ENCODE assay signal across 9 cellular contexts in genomic region chr20:50645253-50646068, GRCh38. TPM values are rescaled to one million over a fixed set of nuclear protein-coding genes. Genes with fewer than 3 reads are reported as not detected.
DNase-seq lines count a peak whose midpoint lies in the region; FAIRE-seq and TF ChIP-seq lines count a peak whose summit lies in the region.
"Had no signal": no experiment of that assay in that cellular context is flagged by ENCODE, and none has a peak within 500 bp of the region (broad histone marks: within the 10 kb centered on the region; RNA-seq: fewer than 3 reads in every experiment).

No MANE protein-coding gene starts in this region.

- no peaks in the 10 kb centered on the region for H4K20me1 ChIP-seq in H1 (replicated peaks in 1 of 2; ENCODE audit: control insufficient read depth in 1 of 2, insufficient read depth in 2 of 2, low read length in 2 of 2)
- no peaks in the 10 kb centered on the region for H4K20me1 ChIP-seq in MM.1S (ENCODE audit: insufficient read depth, low read length)

- H4K91ac ChIP-seq in H1 (replicated peaks; ENCODE audit: insufficient read length, low read length), result peak overlapping the region; percentile 97

- CTCF ChIA-PET in H1 (lab: Charles Lee; ENCODE audit: partially characterized antibody), result interaction anchor here (0.7 to 5.3 kb wide), 17 partner anchors 10 to 124 kb away, joined by 3 to 37 read pairs (median 3); no protein-coding TSS in a partner anchor
- CTCF ChIA-PET in activated CD4-positive, alpha-beta memory T cell treated with anti-CD3 and anti-CD28 coated beads for 36 hours (lab: Charles Lee), result interaction anchor here (1.8 kb wide), 1 partner anchor 10 kb away, joined by 7 read pairs; no protein-coding TSS in a partner anchor

- H3K56ac ChIP-seq in H1 (replicated peaks; ENCODE audit: insufficient read length, low read depth, low read length), result peak overlapping the region; percentile 52

- H3K18ac ChIP-seq in H1 (ENCODE audit: extremely low read depth, low read length), result peak overlapping the region; percentile 97

- peak overlapping the region; percentile 98 for H3K4ac ChIP-seq in H1 (replicated peaks; ENCODE audit: insufficient read length, low read depth, low read length)

- peak in 1 of 2 experiments; percentile 32; a peak in 1 of 3 replicates for TF ChIP-seq POLR2A in H1 (IDR thresholded peaks at IDR 0.05; ENCODE audit: control extremely low read depth in 1 of 2, low read depth in 2 of 2, low read length in 2 of 2)

- H3K9me3 Mint-ChIP-seq in mesothelial cell of epicardium, result no peaks in the 10 kb centered on the region
- peaks cover 5% of the 10 kb centered on the region for H3K9me3 Mint-ChIP-seq in activated CD4-positive, alpha-beta memory T cell treated with anti-CD3 and anti-CD28 coated beads for 36 hours
- H3K9me3 Mint-ChIP-seq: stimulated activated naive CD8-positive, alpha-beta T cell treated with anti-CD3 and anti-CD28 coated beads, Interleukin-15, Interleukin-2, amounts not matched to agents 100 ng/mL and 50 ng/mL, for 24 hours had no signal

- POLR2A ChIA-PET in H1 (lab: Charles Lee; ENCODE audit: partially characterized antibody), result interaction anchor here (0.6 to 1.9 kb wide), 7 partner anchors 9 to 145 kb away, joined by 3 to 5 read pairs (median 3); no protein-coding TSS in a partner anchor
- POLR2A ChIA-PET in activated CD4-positive, alpha-beta memory T cell treated with anti-CD3 and anti-CD28 coated beads for 36 hours (lab: Charles Lee), result no interaction called here

- H2BK15ac ChIP-seq in H1 (ENCODE audit: low read length), result peak overlapping the region; percentile 97; the same call in 1 of the 2 replicates

- H2BK5ac ChIP-seq in H1 (ENCODE audit: low read depth, low read length), result peak overlapping the region; percentile 98

- no peaks in the 10 kb centered on the region for H3F3A ChIP-seq in MM.1S (ENCODE audit: insufficient read depth, low read length)

- H3K79me2 ChIP-seq in H1 (ENCODE audit: control insufficient read depth in 1 of 2, insufficient read depth in 2 of 2, low read length in 2 of 2) (no peaks in the 10 kb centered on the region), MM.1S (ENCODE audit: low read length) (no peaks in the 10 kb centered on the region)

- no peaks in the 10 kb centered on the region for H3K9me2 ChIP-seq in MM.1S (replicated peaks; ENCODE audit: insufficient read depth, low read length)

- no peaks in the 10 kb centered on the region for H3K27me3 Mint-ChIP-seq in mesothelial cell of epicardium (ENCODE audit: low read depth)
- H3K27me3 Mint-ChIP-seq in activated CD4-positive, alpha-beta memory T cell treated with anti-CD3 and anti-CD28 coated beads for 36 hours, result no peaks in the 10 kb centered on the region
- H3K27me3 Mint-ChIP-seq: stimulated activated naive CD8-positive, alpha-beta T cell treated with anti-CD3 and anti-CD28 coated beads, Interleukin-15, Interleukin-2, amounts not matched to agents 100 ng/mL and 50 ng/mL, for 24 hours had no signal

- H3K4me1 Mint-ChIP-seq in mesothelial cell of epicardium, result peaks cover 29% of the 10 kb centered on the region
- H3K4me1 Mint-ChIP-seq in activated CD4-positive, alpha-beta memory T cell treated with anti-CD3 and anti-CD28 coated beads for 36 hours (ENCODE audit: low read depth), result no peaks in the 10 kb centered on the region

- peak overlapping the region; percentile 95 for H2AK5ac ChIP-seq in H1 (ENCODE audit: low read depth, low read length)

- H3K9me3 ChIP-seq in H1 (ENCODE audit: insufficient read depth in 2 of 2, low read depth in 1 of 2, low read length in 1 of 2), result peaks cover 12% of the 10 kb centered on the region in 2 experiments
- no peaks in the 10 kb centered on the region for H3K9me3 ChIP-seq in MM.1S (replicated peaks; ENCODE audit: insufficient read depth, low read length)

- DNase-seq in AG08395 (ENCODE audit: low spot score) (peak; percentile 93), NCI-H2196 treated with DMSO at 0.1 percent for 48 hours (lab: John Stamatoyannopoulos, UW; ENCODE audit: unreplicated experiment) (peak; percentile 91), H1 (ENCODE audit: low read depth in 1 of 2, low spot score in 2 of 2) (peak; percentile 77 to 85), mesothelial cell of epicardium (ENCODE audit: low spot score in 2 of 2, unreplicated experiment in 2 of 2) (peak; percentile 64 to 78), D341Med (ENCODE audit: low spot score) (no peak), MM.1S (no peak)
- DNase-seq in activated CD4-positive, alpha-beta memory T cell treated with anti-CD3 and anti-CD28 coated beads for 36 hours, result no peak
- DNase-seq in NK-92 treated with Interleukin-12 subunit alpha and Interleukin-12 subunit beta, amount 100 ng/mL, for 24 hours (lab: John Stamatoyannopoulos, UW), result no peak

- H3K27ac Mint-ChIP-seq in mesothelial cell of epicardium, result peak overlapping the region; percentile 95
- H3K27ac Mint-ChIP-seq in activated CD4-positive, alpha-beta memory T cell treated with anti-CD3 and anti-CD28 coated beads for 36 hours, result no peak overlapping the region
- H3K27ac Mint-ChIP-seq: stimulated activated naive CD8-positive, alpha-beta T cell treated with anti-CD3 and anti-CD28 coated beads, Interleukin-15, Interleukin-2, amounts not matched to agents 100 ng/mL and 50 ng/mL, for 24 hours had no signal

- H3K9ac ChIP-seq in H1 (replicated peaks in 1 of 4; ENCODE audit: extremely low read depth in 1 of 4, low read depth in 3 of 4, low read length in 3 of 4) (peak overlapping the region in 1 of 4 experiments; percentile 32; a peak in 2 of 7 replicates), MM.1S (ENCODE audit: low read length) (no peak overlapping the region)

- H2AFZ ChIP-seq in H1 (ENCODE audit: low read length) (peak overlapping the region; percentile 9; the same call in 1 of the 2 replicates), MM.1S (ENCODE audit: low read length) (no peak overlapping the region)

- H3K4me3 Mint-ChIP-seq in mesothelial cell of epicardium, result peak overlapping the region; percentile 14
- no peak overlapping the region for H3K4me3 Mint-ChIP-seq in activated CD4-positive, alpha-beta memory T cell treated with anti-CD3 and anti-CD28 coated beads for 36 hours
- H3K4me3 Mint-ChIP-seq: stimulated activated naive CD8-positive, alpha-beta T cell treated with anti-CD3 and anti-CD28 coated beads, Interleukin-15, Interleukin-2, amounts not matched to agents 100 ng/mL and 50 ng/mL, for 24 hours had no signal

- H3K27ac ChIP-seq in H1 (ENCODE audit: low read depth, low read length), result peak overlapping the region; percentile 64; the same call in 1 of the 2 replicates
- H3K27ac ChIP-seq in MM.1S (ENCODE audit: low read length), result no peak overlapping the region

- FAIRE-seq in H1 (lab: Jason Lieb, UNC), result no peak

- peak overlapping the region; percentile 70 for H4K5ac ChIP-seq in H1 (ENCODE audit: insufficient read length, low read depth, low read length)

- intact Hi-C loops in activated CD4-positive, alpha-beta memory T cell treated with anti-CD3 and anti-CD28 coated beads for 36 hours (cut with micrococcal nuclease), result no loop called here

- TF ChIP-seq CTCF in H1 (IDR thresholded peaks at IDR 0.05; ENCODE audit: control extremely low read depth in 1 of 3, insufficient read depth in 1 of 3, low read depth in 1 of 3, low read length in 3 of 3) (no peak), mesothelial cell of epicardium (IDR thresholded peaks at IDR 0.05; ENCODE audit: unreplicated experiment) (no peak), MM.1S (IDR thresholded peaks at IDR 0.05; ENCODE audit: low read length) (no peak)

- H3K4me3 ChIP-seq in H1 (ENCODE audit: extremely low read depth in 1 of 4, insufficient read depth in 2 of 4, low read depth in 3 of 4, low read length in 4 of 4) (no peak overlapping the region), MM.1S (ENCODE audit: low read length) (no peak overlapping the region)

- H3K79me1 ChIP-seq in H1 (ENCODE audit: low read depth, low read length), result no peaks in the 10 kb centered on the region

- WGBS in H1 (ENCODE audit: extremely low coverage in 1 of 2, insufficient coverage in 1 of 2, insufficient read length in 1 of 2, insufficient replicate concordance in 2 of 2, low coverage in 1 of 2, low lambda C conversion rate in 2 of 2, missing lambda C conversion rate in 1 of 2), 2 experiments, result 54% methylated on average over 22 of the region's 23 CpGs; no CpG with 5 or more reads in 1 of the 2 experiments

- no peak for TF ChIP-seq RAD21 in H1 (IDR thresholded peaks at IDR 0.05 in 1 of 2, conservative IDR thresholded peaks at IDR 0.05 in 1 of 2; ENCODE audit: low read depth in 2 of 2, low read length in 2 of 2)

- H2BK20ac ChIP-seq in H1 (ENCODE audit: low read length), result peak overlapping the region; percentile 98

- H3K36me3 Mint-ChIP-seq in mesothelial cell of epicardium, result no peaks in the 10 kb centered on the region
- H3K36me3 Mint-ChIP-seq in activated CD4-positive, alpha-beta memory T cell treated with anti-CD3 and anti-CD28 coated beads for 36 hours, result no peaks in the 10 kb centered on the region

- H2BK120ac ChIP-seq in H1 (replicated peaks; ENCODE audit: low read depth, low read length), result peak overlapping the region; percentile 40

- no peak for TF ChIP-seq EP300 in H1 (IDR thresholded peaks at IDR 0.05; ENCODE audit: borderline replicate concordance in 1 of 2, low read depth in 2 of 2, low read length in 2 of 2)

- H3K36me3 ChIP-seq in H1 (ENCODE audit: control insufficient read depth in 2 of 4, insufficient read depth in 4 of 4, low read length in 3 of 4) (no peaks in the 10 kb centered on the region; a peak in 1 of 8 replicates), MM.1S (replicated peaks; ENCODE audit: insufficient read depth, low read length) (no peaks in the 10 kb centered on the region)

- H2BK12ac ChIP-seq in H1 (ENCODE audit: low read depth, low read length), result peak overlapping the region; percentile 100

- H3K27me3 ChIP-seq in H1 (replicated peaks in 1 of 4; ENCODE audit: control insufficient read depth in 3 of 4, extremely low read depth in 1 of 4, insufficient read depth in 3 of 4, low read length in 3 of 4) (no peaks in the 10 kb centered on the region), MM.1S (replicated peaks; ENCODE audit: insufficient read depth, low read length) (no peaks in the 10 kb centered on the region; the same call in 1 of the 2 replicates)

- H3K4me2 ChIP-seq in H1 (ENCODE audit: insufficient read depth in 1 of 2, low read depth in 2 of 2, low read length in 2 of 2) (peak overlapping the region; percentile 4 to 9; a peak in 2 of 4 replicates), MM.1S (ENCODE audit: low read depth, low read length) (no peak overlapping the region)

- H3K23ac ChIP-seq in H1 (ENCODE audit: insufficient read length), result no peak overlapping the region

- H3K14ac ChIP-seq in H1 (ENCODE audit: insufficient read length), result no peak overlapping the region

- H4K8ac ChIP-seq in H1 (ENCODE audit: extremely low read depth, insufficient read depth, low read length), result peak overlapping the region; percentile 87

- H3K4me1 ChIP-seq in H1 (replicated peaks in 1 of 4; ENCODE audit: control insufficient read depth in 3 of 4, insufficient read depth in 4 of 4, low read length in 3 of 4) (peaks cover 4 to 12% (median 8%) of the 10 kb centered on the region in 4 experiments; a peak in 6 of 7 replicates), MM.1S (ENCODE audit: low read length) (no peaks in the 10 kb centered on the region)

- H3K23me2 ChIP-seq in H1 (ENCODE audit: low read depth, low read length), result peaks cover 1% of the 10 kb centered on the region; the same call in 1 of the 2 replicates

RNA-seq across cellular contexts. Expression of gene RIPOR3, which starts 45.9 kb away (rescaled TPM):
- 4.5 and 4.7 TPM in 2 replicates for total RNA-seq in H1 (2021; fragmentation: NEBNext Ultra II Directional; extraction: Animal tissue kit (Norgen Biotek cat#: 25700))
- polyA plus RNA-seq in H1 (2011; rRNA removed), result 3.6 and 5.6 TPM in 2 replicates
- 6.9 TPM for polyA plus RNA-seq in H1 (2011; cell fraction: cytosol; rRNA removed)
- polyA plus RNA-seq in H1 (2011; cell fraction: nucleus; rRNA removed), result 43.0 TPM
- polyA plus RNA-seq in H1 (2012, experiment 1 of 2), result 5.7 to 7.7 TPM (median 5.9 TPM) in 4 replicates
- polyA plus RNA-seq in H1 (2012, experiment 2 of 2), result 1.6 TPM
- polyA plus RNA-seq in H1 (2013, experiment 1 of 2), result 3.2 TPM
- 2.5 TPM for polyA plus RNA-seq in H1 (2013, experiment 2 of 2)
- polyA minus RNA-seq in H1 (2011; rRNA and poly(A)+ RNA removed), result 3.3 and 3.8 TPM in 2 replicates
- polyA minus RNA-seq in H1 (2011; cell fraction: cytosol; rRNA and poly(A)+ RNA removed), result 3.1 TPM
- polyA minus RNA-seq in H1 (2011; cell fraction: nucleus; rRNA and poly(A)+ RNA removed), result 9.2 TPM
- total RNA-seq in mesothelial cell of epicardium, result 18.8 to 20.0 TPM (median 19.2 TPM) in 3 replicates
- total RNA-seq in activated CD4-positive, alpha-beta memory T cell treated with anti-CD3 and anti-CD28 coated beads for 36 hours, result not detected

Comparison
In these comparisons a context has a peak if more than half of its experiments do, and no peak if none do; other contexts are left out.
1. DNase-seq: peak in AG08395 (single experiment), NCI-H2196 treated with DMSO at 0.1 percent for 48 hours (single experiment), H1 (2 of 2) and mesothelial cell of epicardium (2 of 2); none in D341Med (single experiment), activated CD4-positive, alpha-beta memory T cell treated with anti-CD3 and anti-CD28 coated beads for 36 hours (single experiment), MM.1S (single experiment) and NK-92 treated with Interleukin-12 subunit alpha and Interleukin-12 subunit beta, amount 100 ng/mL, for 24 hours (single experiment).